Comparison of ENCODE assay signal across 9 cellular contexts in the genomic region with DNA sequence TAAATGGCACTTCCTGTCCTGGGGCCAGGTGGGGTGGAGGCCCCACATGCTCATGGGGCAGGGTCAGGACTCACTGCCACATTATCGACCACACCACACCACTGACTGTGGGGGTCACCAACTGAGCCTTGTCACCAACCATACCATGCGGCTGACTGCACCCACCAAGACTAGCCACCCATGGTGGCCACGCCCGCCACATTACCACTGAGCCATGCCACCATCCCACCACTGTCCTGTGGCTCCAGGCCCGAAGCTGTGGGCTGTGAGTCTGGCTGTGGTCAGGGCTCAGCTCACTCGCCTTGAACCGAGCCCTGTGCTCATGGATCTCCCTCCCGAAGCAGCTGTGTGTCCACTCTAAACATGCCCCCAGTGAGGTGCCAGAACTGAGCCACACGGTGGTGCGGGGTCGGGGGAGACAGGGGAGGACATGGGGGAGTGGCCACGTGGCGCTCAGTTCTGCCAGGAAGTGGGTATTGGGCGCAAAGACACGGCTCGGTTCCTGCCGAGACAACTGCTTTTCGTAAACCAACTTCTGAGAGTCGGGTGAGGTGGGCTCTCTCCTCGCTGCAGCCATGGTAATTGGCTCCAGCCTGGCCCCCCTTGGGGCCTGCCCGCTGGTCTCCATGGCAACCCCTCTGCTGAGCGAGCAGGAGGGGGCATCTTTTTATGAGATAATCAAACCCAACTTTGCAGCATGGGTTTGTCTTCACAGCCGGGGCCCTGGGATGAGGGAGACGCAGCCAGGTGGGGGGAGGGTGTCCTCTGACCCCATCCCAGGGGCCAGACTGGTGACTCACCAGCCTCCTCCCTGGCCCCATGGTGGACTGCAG. TPM values are rescaled to one million over a fixed set of nuclear protein-coding genes. Genes with fewer than 3 reads are reported as not detected.
DNase-seq lines count a peak whose midpoint lies in the region; ATAC-seq and TF ChIP-seq lines count a peak whose summit lies in the region.
"Had no signal": no experiment of that assay in that cellular context is flagged by ENCODE, and none has a peak within 500 bp of the region (broad histone marks: within the 10 kb centered on the region; RNA-seq: fewer than 3 reads in every experiment).

No MANE protein-coding gene starts in this region.

- H3K36me3 Mint-ChIP-seq in central memory CD8-positive, alpha-beta T cell (ENCODE audit: insufficient read depth): peaks cover 9% of the 10 kb centered on the region

- no peak for TF ChIP-seq EP300 in esophagus muscularis mucosa (IDR thresholded peaks at IDR 0.05)

- H3K9me3 ChIP-seq in KOPT-K1 (ENCODE audit: insufficient read depth, low read length, poor library complexity, severe bottlenecking) (no peaks in the 10 kb centered on the region), esophagus muscularis mucosa (no peaks in the 10 kb centered on the region)

- no peaks in the 10 kb centered on the region for H3K27me3 ChIP-seq in esophagus muscularis mucosa

- ATAC-seq in central memory CD8-positive, alpha-beta T cell (replicated peaks; ENCODE audit: extremely low read depth, poor library complexity, severe bottlenecking): peak; percentile 70
- no peak for ATAC-seq in HG02852 (IDR thresholded peaks at IDR 0.05; ENCODE audit: unreplicated experiment)
- no peak for ATAC-seq in left cardiac atrium

- peak overlapping the region; percentile 99 for H3K27ac ChIP-seq in KOPT-K1 (ENCODE audit: low read depth, low read length, poor library complexity, severe bottlenecking)
- no peak overlapping the region for H3K27ac ChIP-seq in esophagus muscularis mucosa (replicated peaks in 1 of 4)
- H3K27ac ChIP-seq: HL-60 had no signal

- peaks cover 38% of the 10 kb centered on the region for H3K4me1 Mint-ChIP-seq in central memory CD8-positive, alpha-beta T cell

- H3K4me3 ChIP-seq in esophagus muscularis mucosa: no peak overlapping the region

- intact Hi-C loops in left cardiac atrium (cut with DNase I) (no loop called here), esophagus muscularis mucosa (cut with DNase I) (no loop called here)

- peaks cover 40 to 52% (median 46%) of the 10 kb centered on the region in 4 donors for H3K4me1 ChIP-seq in esophagus muscularis mucosa

- H3K36me3 ChIP-seq in KOPT-K1 (ENCODE audit: insufficient read depth, low read length) (no peaks in the 10 kb centered on the region), esophagus muscularis mucosa (no peaks in the 10 kb centered on the region)

- H3K4me3 Mint-ChIP-seq in central memory CD8-positive, alpha-beta T cell: peak overlapping the region; percentile 73

- H3K27me3 Mint-ChIP-seq in central memory CD8-positive, alpha-beta T cell: no peaks in the 10 kb centered on the region

- no peaks in the 10 kb centered on the region for H3K9me3 Mint-ChIP-seq in central memory CD8-positive, alpha-beta T cell

- TF ChIP-seq POLR2A in esophagus muscularis mucosa (IDR thresholded peaks at IDR 0.05; ENCODE audit: low read depth): no peak

- WGBS in esophagus muscularis mucosa: 79% methylated on average over 9 of the region's 24 CpGs

- peak; percentile 43 for DNase-seq in activated CD4-positive, alpha-beta T cell treated with anti-CD3 and anti-CD28 coated beads for 48 hours
- DNase-seq in central memory CD8-positive, alpha-beta T cell (ENCODE audit: low spot score in 2 of 2): peak; percentile 29 to 59
- DNase-seq in stimulated activated CD8-positive, alpha-beta memory T cell treated with anti-CD3 and anti-CD28 coated beads, Interleukin-4, amount 100 ng/mL, for 1 hour (ENCODE audit: low read depth in 2 of 2, low spot score in 1 of 2): peak; percentile 28 to 31
- DNase-seq in NCI-H748 treated with DMSO at 0.1 percent for 48 hours (lab: John Stamatoyannopoulos, UW) (no peak), left cardiac atrium (no peak), esophagus muscularis mucosa (ENCODE audit: extremely low spot score) (no peak)

- TF ChIP-seq CTCF in esophagus muscularis mucosa (IDR thresholded peaks at IDR 0.05): no peak

- peak overlapping the region; percentile 87 for H3K27ac Mint-ChIP-seq in central memory CD8-positive, alpha-beta T cell (ENCODE audit: low read depth)

RNA-seq across cellular contexts. Expression of a gene that starts 23.2 kb away (rescaled TPM):
- 1 to 10 TPM; 1.4 to 1.8 TPM for total RNA-seq in left cardiac atrium
- 1 to 10 TPM in 2 of 4 donors, not detected in 2; 1.8 to 2.2 TPM for total RNA-seq in esophagus muscularis mucosa

Comparison
In these comparisons a context has a peak if more than half of its experiments do, and no peak if none do; other contexts are left out.
1. DNase-seq: peak in activated CD4-positive, alpha-beta T cell treated with anti-CD3 and anti-CD28 coated beads for 48 hours (single experiment), central memory CD8-positive, alpha-beta T cell (2 of 2) and stimulated activated CD8-positive, alpha-beta memory T cell treated with anti-CD3 and anti-CD28 coated beads, Interleukin-4, amount 100 ng/mL, for 1 hour (2 of 2); none in NCI-H748 treated with DMSO at 0.1 percent for 48 hours (single experiment), left cardiac atrium (single experiment) and esophagus muscularis mucosa (single experiment).